ENCODE assay signal across 8 cellular contexts in genomic region chr5:139651863-139652787, GRCh38. TPM values are rescaled to one million over a fixed set of nuclear protein-coding genes. Genes with fewer than 3 reads are reported as not detected.
DNase-seq lines count a peak whose midpoint lies in the region; ATAC-seq lines count a peak whose summit lies in the region.

No MANE protein-coding gene starts in this region.

- H3K4me3 ChIP-seq in iPS-18c (ENCODE audit: insufficient read depth, low read depth, low read length), result peak overlapping the region; percentile 34; the same call in 1 of the 2 replicates

- ATAC-seq in GM19468 (IDR thresholded peaks at IDR 0.05; ENCODE audit: extremely low read depth, unreplicated experiment) (peak; percentile 22), HG03571 (IDR thresholded peaks at IDR 0.05; ENCODE audit: unreplicated experiment) (peak; percentile 40), sciatic nerve (peak; percentile 65)

- no peaks in the 10 kb centered on the region for H3K9me3 ChIP-seq in iPS-18c (ENCODE audit: control insufficient read depth, insufficient read depth, low read length)

- in situ Hi-C loops in T47D (cut with HindIII; ENCODE audit: low pct_unique_long_range_greater_than_20kb, low sequenced_read_pairs), result no loop called here

- DNase-seq in COLO829 (ENCODE audit: low spot score) (peak; percentile 77), T follicular helper cell (ENCODE audit: low read depth) (peak; percentile 44), T47D (ENCODE audit: low read depth in 1 of 2, low spot score in 1 of 2) (peak; percentile 76 to 91), sciatic nerve (ENCODE audit: low spot score) (peak; percentile 89), GDM1 (lab: John Stamatoyannopoulos, UW) (no peak)

- intact Hi-C loops in sciatic nerve (cut with DNase I), result no loop called here

RNA-seq across cellular contexts. Expression of gene CXXC5, which starts 4.0 kb away (rescaled TPM):
- 62.7 TPM for total RNA-seq in sciatic nerve
